ENCODE assay signal across 8 cellular contexts in genomic region chr7:107995184-107996071, GRCh38. TPM values are rescaled to one million over a fixed set of nuclear protein-coding genes. Genes with fewer than 3 reads are reported as not detected.
DNase-seq lines count a peak whose midpoint lies in the region; TF ChIP-seq lines count a peak whose summit lies in the region.

No MANE protein-coding gene starts in this region.

- no peaks in the 10 kb centered on the region for H3K9me3 ChIP-seq in ascending aorta
- no peaks in the 10 kb centered on the region for H3K9me3 ChIP-seq in iPS DF 6.9 (ENCODE audit: control insufficient read depth, insufficient read depth, low read length)
- no peaks in the 10 kb centered on the region for H3K9me3 ChIP-seq in subcutaneous abdominal adipose tissue (ENCODE audit: control insufficient read depth in 5 of 5, low read length in 5 of 5)
- H3K9me3 ChIP-seq in ovary: no peaks in the 10 kb centered on the region

- H3K27ac ChIP-seq in ascending aorta (peak overlapping the region; percentile 65 to 69), iPS DF 6.9 (ENCODE audit: low read length) (no peak overlapping the region), subcutaneous abdominal adipose tissue (ENCODE audit: low read depth, low read length) (peak overlapping the region; percentile 46), ovary (no peak overlapping the region)

- H3K4me1 ChIP-seq in ascending aorta: peaks cover 0 to 29% of the 10 kb centered on the region in 2 donors
- H3K4me1 ChIP-seq in iPS DF 6.9 (ENCODE audit: control insufficient read depth, insufficient read depth, low read length): no peaks in the 10 kb centered on the region
- H3K4me1 ChIP-seq in subcutaneous abdominal adipose tissue (ENCODE audit: control insufficient read depth in 5 of 5, insufficient read depth in 5 of 5, low read length in 5 of 5): peaks cover 4 to 45% (median 14%) of the 10 kb centered on the region in 5 donors
- peaks cover 8% of the 10 kb centered on the region for H3K4me1 ChIP-seq in ovary (ENCODE audit: insufficient read depth)

- no peak for TF ChIP-seq CTCF in ascending aorta (IDR thresholded peaks at IDR 0.05)
- TF ChIP-seq CTCF in ovary (IDR thresholded peaks at IDR 0.05): no peak

- H3K9ac ChIP-seq in subcutaneous abdominal adipose tissue (ENCODE audit: low read length in 5 of 5): peak overlapping the region in 1 of 5 donors; percentile 4

- WGBS in iPS DF 6.9 (ENCODE audit: insufficient coverage, insufficient read length): no CpG with 5 or more reads among the region's 6 CpGs
- 14 to 19% (median 14%) methylated on average over 6 of the region's 6 CpGs for WGBS in ovary, 3 donors

- H3K4me3 ChIP-seq in ascending aorta (no peak overlapping the region), iPS DF 6.9 (ENCODE audit: low read length) (no peak overlapping the region), subcutaneous abdominal adipose tissue (ENCODE audit: low read depth in 1 of 5, low read length in 5 of 5) (no peak overlapping the region), ovary (no peak overlapping the region)

- no peaks in the 10 kb centered on the region for H3K27me3 ChIP-seq in ascending aorta
- no peaks in the 10 kb centered on the region; the same call in 1 of the 2 replicates for H3K27me3 ChIP-seq in iPS DF 6.9 (ENCODE audit: control insufficient read depth, insufficient read depth, low read length)
- H3K27me3 ChIP-seq in subcutaneous abdominal adipose tissue (ENCODE audit: control insufficient read depth in 5 of 5, insufficient read depth in 4 of 5, low read length in 5 of 5): no peaks in the 10 kb centered on the region
- no peaks in the 10 kb centered on the region for H3K27me3 ChIP-seq in ovary

- no peak for TF ChIP-seq EP300 in ovary (IDR thresholded peaks at IDR 0.05)

- peaks cover 5 to 37% of the 10 kb centered on the region in 2 donors for H3K36me3 ChIP-seq in ascending aorta
- no peaks in the 10 kb centered on the region; the same call in 1 of the 2 replicates for H3K36me3 ChIP-seq in iPS DF 6.9 (ENCODE audit: control insufficient read depth, insufficient read depth, low read length)
- H3K36me3 ChIP-seq in subcutaneous abdominal adipose tissue (ENCODE audit: control insufficient read depth in 5 of 5, insufficient read depth in 5 of 5, low read length in 5 of 5): peaks cover 0 to 38% (median 13%) of the 10 kb centered on the region in 5 donors
- H3K36me3 ChIP-seq in ovary: no peaks in the 10 kb centered on the region

- DNase-seq in HuH-7 (ENCODE audit: low spot score) (peak; percentile 17), ascending aorta (ENCODE audit: low spot score in 2 of 2) (no peak), iPS DF 6.9 (ENCODE audit: low read depth, low spot score) (peak; percentile 60), Kasumi-1 (lab: John Stamatoyannopoulos, UW) (no peak), NCI-H1092 treated with DMSO at 0.1 percent for 48 hours (lab: John Stamatoyannopoulos, UW) (no peak), ovary (no peak), SHP77 (lab: John Stamatoyannopoulos, UW) (no peak)

- intact Hi-C loops in ascending aorta (cut with DNase I) (no loop called here), ovary (cut with DNase I) (no loop called here)

- TF ChIP-seq POLR2A in ovary (IDR thresholded peaks at IDR 0.05): no peak

RNA-seq across cellular contexts. Expression of gene LAMB1, which starts 7.5 kb away (rescaled TPM):
- 198 TPM for total RNA-seq in ascending aorta
- 100 to 1,000 TPM in 1 of 7 donors, 10 to 100 TPM in 6; 10.2 to 151 (median 65.0) TPM for total RNA-seq in ovary
- polyA plus RNA-seq in ovary: 100 to 1,000 TPM in 1 of 2 donors, 10 to 100 TPM in 1; 49.2 to 148 TPM

Comparison
In these comparisons a context has a peak if more than half of its experiments do, and no peak if none do; other contexts are left out.
1. DNase-seq: peak in HuH-7 (single experiment) and iPS DF 6.9 (single experiment); none in ascending aorta (0 of 2), Kasumi-1 (0 of 2), NCI-H1092 treated with DMSO at 0.1 percent for 48 hours (single experiment), ovary (0 of 5) and SHP77 (0 of 2).
2. H3K27ac ChIP-seq: peak in ascending aorta (2 of 2) and subcutaneous abdominal adipose tissue (single experiment); none in iPS DF 6.9 (single experiment) and ovary (0 of 2).